In genomic region chr5:170184007-170184687, GRCh38 we compare ENCODE assay signal across 8 cellular contexts. TPM values are rescaled to one million over a fixed set of nuclear protein-coding genes. Genes with fewer than 3 reads are reported as not detected.
A peak's percentile ranks its signal among the peaks of the same experiment; 100 is the strongest.
DNase-seq lines count a peak whose midpoint lies in the region; ATAC-seq and TF ChIP-seq lines count a peak whose summit lies in the region.

No MANE protein-coding gene starts in this region.

- H3K9me3 Mint-ChIP-seq in CD8-positive, alpha-beta T cell = no peaks in the 10 kb centered on the region

- no peaks in the 10 kb centered on the region for H3K27me3 ChIP-seq in CD8-positive, alpha-beta T cell (ENCODE audit: insufficient read depth, low read length)
- no peaks in the 10 kb centered on the region for H3K27me3 ChIP-seq in right atrium auricular region

- H3K4me1 ChIP-seq in CD8-positive, alpha-beta T cell (ENCODE audit: insufficient read depth, low read length) = no peaks in the 10 kb centered on the region
- no peaks in the 10 kb centered on the region for H3K4me1 ChIP-seq in right atrium auricular region

- no peak overlapping the region for H3K27ac Mint-ChIP-seq in CD8-positive, alpha-beta T cell

- peaks cover 6% of the 10 kb centered on the region for H3K27me3 Mint-ChIP-seq in CD8-positive, alpha-beta T cell (ENCODE audit: low read depth)

- DNase-seq in CD8-positive, alpha-beta T cell = peak in 4 of 7 experiments; percentile 21 to 56 (median 26)
- DNase-seq in GM19238 (ENCODE audit: insufficient read length, low spot score) = peak; percentile 45
- DNase-seq in RPMI8226 = peak; percentile 71
- DNase-seq in amniotic epithelial cell (ENCODE audit: low read depth) = peak; percentile 23
- peak; percentile 61 for DNase-seq in right atrium auricular region (ENCODE audit: low spot score)
- DNase-seq in retinal pigment epithelial cell (ENCODE audit: low read depth) = peak; percentile 8

- CTCF ChIA-PET in CD8-positive, alpha-beta T cell (lab: Charles Lee) = interaction anchor here (0.6 to 1.5 kb wide), 10 partner anchors 10 to 220 kb away, joined by 3 to 11 read pairs (median 3); no protein-coding TSS in a partner anchor

- no peaks in the 10 kb centered on the region for H3K36me3 Mint-ChIP-seq in CD8-positive, alpha-beta T cell

- TF ChIP-seq CTCF in CD8-positive, alpha-beta T cell (IDR thresholded peaks at IDR 0.05) = peak; percentile 56
- peak; percentile 68 to 80 for TF ChIP-seq CTCF in right atrium auricular region (IDR thresholded peaks at IDR 0.05)
- peak; percentile 89 for TF ChIP-seq CTCF in retinal pigment epithelial cell (conservative IDR thresholded peaks at IDR 0.05; ENCODE audit: low read depth, low read length)

- H3K4me3 ChIP-seq in CD8-positive, alpha-beta T cell (ENCODE audit: low read depth, low read length) = no peak overlapping the region
- no peak overlapping the region for H3K4me3 ChIP-seq in right atrium auricular region
- H3K4me3 ChIP-seq in retinal pigment epithelial cell (ENCODE audit: low read length) = no peak overlapping the region

- no peak overlapping the region for H3K4me3 Mint-ChIP-seq in CD8-positive, alpha-beta T cell

- no peaks in the 10 kb centered on the region for H3K9me3 ChIP-seq in CD8-positive, alpha-beta T cell (ENCODE audit: low read length)
- no peaks in the 10 kb centered on the region for H3K9me3 ChIP-seq in right atrium auricular region

- H3K36me3 ChIP-seq in CD8-positive, alpha-beta T cell (ENCODE audit: insufficient read depth, low read length) = no peaks in the 10 kb centered on the region
- H3K36me3 ChIP-seq in right atrium auricular region = no peaks in the 10 kb centered on the region

- H3K4me1 Mint-ChIP-seq in CD8-positive, alpha-beta T cell (ENCODE audit: low read depth) = no peaks in the 10 kb centered on the region

- intact Hi-C loops in CD8-positive, alpha-beta T cell (cut with DNase I, micrococcal nuclease) = no loop called here

- POLR2A ChIA-PET in CD8-positive, alpha-beta T cell (lab: Charles Lee) = interaction anchor here (0.7 kb wide), 1 partner anchor 10 kb away, joined by 3 read pairs; no protein-coding TSS in a partner anchor

- ATAC-seq in CD8-positive, alpha-beta T cell = no peak
- ATAC-seq in HG03520 (IDR thresholded peaks at IDR 0.05; ENCODE audit: unreplicated experiment) = peak; percentile 60
- no peak for ATAC-seq in HG03571 (IDR thresholded peaks at IDR 0.05; ENCODE audit: unreplicated experiment)

- H3K27ac ChIP-seq in CD8-positive, alpha-beta T cell (ENCODE audit: low read depth, low read length) = no peak overlapping the region
- no peak overlapping the region for H3K27ac ChIP-seq in right atrium auricular region

RNA-seq across cellular contexts. Expression of gene C5orf58, which starts 48.6 kb away (rescaled TPM):
- not detected for total RNA-seq in CD8-positive, alpha-beta T cell
- not detected for total RNA-seq in right atrium auricular region

Comparison
In these comparisons a context has a peak if more than half of its experiments do, and no peak if none do; other contexts are left out.
1. DNase-seq: peak in every context shown above with its lines; median percentile 71 in RPMI8226; 61 in right atrium auricular region; 45 in GM19238; 26 in CD8-positive, alpha-beta T cell; 23 in amniotic epithelial cell; 8 in retinal pigment epithelial cell.